9 cellular contexts compared by ENCODE assay signal in genomic region chr3:192408007-192408655, GRCh38.
DNase-seq lines count a peak whose midpoint lies in the region; ATAC-seq and TF ChIP-seq lines count a peak whose summit lies in the region.
"Had no signal": no experiment of that assay in that cellular context is flagged by ENCODE, and none has a peak within 500 bp of the region (broad histone marks: within the 10 kb centered on the region; RNA-seq: fewer than 3 reads in every experiment).

No MANE protein-coding gene starts in this region.

- H3K9me3 ChIP-seq in esophagus muscularis mucosa (no peaks in the 10 kb centered on the region), upper lobe of right lung (no peaks in the 10 kb centered on the region)

- TF ChIP-seq POLR2A in esophagus muscularis mucosa (IDR thresholded peaks at IDR 0.05; ENCODE audit: low read depth) = no peak

- peaks cover 8% of the 10 kb centered on the region for H3K4me1 Mint-ChIP-seq in activated CD4-positive, alpha-beta T cell treated with anti-CD3 and anti-CD28 coated beads for 36 hours

- peaks cover 0 to 16% (median 0%) of the 10 kb centered on the region in 4 donors for H3K27me3 ChIP-seq in esophagus muscularis mucosa
- H3K27me3 ChIP-seq in upper lobe of right lung = peaks cover 34% of the 10 kb centered on the region

- no peak for TF ChIP-seq EP300 in esophagus muscularis mucosa (IDR thresholded peaks at IDR 0.05)

- H3K27ac ChIP-seq in esophagus muscularis mucosa (replicated peaks in 1 of 4) (peak overlapping the region; percentile 87 to 91 (median 89)), upper lobe of right lung (no peak overlapping the region)

- POLR2A ChIA-PET in activated CD4-positive, alpha-beta T cell treated with anti-CD3 and anti-CD28 coated beads for 36 hours (lab: Charles Lee) = no interaction called here

- CTCF ChIA-PET in activated CD4-positive, alpha-beta T cell treated with anti-CD3 and anti-CD28 coated beads for 36 hours (lab: Charles Lee) = no interaction called here

- intact Hi-C loops in activated CD4-positive, alpha-beta T cell treated with anti-CD3 and anti-CD28 coated beads for 36 hours (cut with DNase I, micrococcal nuclease) = no loop called here
- intact Hi-C loops in esophagus muscularis mucosa (cut with DNase I) = no loop called here
- intact Hi-C loops in upper lobe of right lung (cut with DNase I) = no loop called here

- H3K4me1 ChIP-seq in esophagus muscularis mucosa (peaks cover 15 to 50% (median 34%) of the 10 kb centered on the region in 4 donors), upper lobe of right lung (no peaks in the 10 kb centered on the region)

- H3K27me3 Mint-ChIP-seq in activated CD4-positive, alpha-beta T cell treated with anti-CD3 and anti-CD28 coated beads for 36 hours = peaks cover 44% of the 10 kb centered on the region

- H3K27ac Mint-ChIP-seq in activated CD4-positive, alpha-beta T cell treated with anti-CD3 and anti-CD28 coated beads for 36 hours = no peak overlapping the region

- H3K4me3 Mint-ChIP-seq in activated CD4-positive, alpha-beta T cell treated with anti-CD3 and anti-CD28 coated beads for 36 hours = no peak overlapping the region

- peak overlapping the region; percentile 84 to 88 (median 85) for H3K4me3 ChIP-seq in esophagus muscularis mucosa
- peak overlapping the region; percentile 45 for H3K4me3 ChIP-seq in upper lobe of right lung

- TF ChIP-seq CTCF in esophagus muscularis mucosa (IDR thresholded peaks at IDR 0.05) = peak in 1 of 3 experiments; percentile 33
- no peak for TF ChIP-seq CTCF in upper lobe of right lung (IDR thresholded peaks at IDR 0.05)

- no peaks in the 10 kb centered on the region for H3K9me3 Mint-ChIP-seq in activated CD4-positive, alpha-beta T cell treated with anti-CD3 and anti-CD28 coated beads for 36 hours (ENCODE audit: low read depth)

- H3K36me3 Mint-ChIP-seq in activated CD4-positive, alpha-beta T cell treated with anti-CD3 and anti-CD28 coated beads for 36 hours (ENCODE audit: low read depth) = no peaks in the 10 kb centered on the region

- no peaks in the 10 kb centered on the region for H3K36me3 ChIP-seq in esophagus muscularis mucosa
- no peaks in the 10 kb centered on the region for H3K36me3 ChIP-seq in upper lobe of right lung

- ATAC-seq in activated CD4-positive, alpha-beta T cell treated with anti-CD3 and anti-CD28 coated beads for 36 hours = no peak
- ATAC-seq in upper lobe of right lung (peak; percentile 12), GM19328 (IDR thresholded peaks at IDR 0.05; ENCODE audit: unreplicated experiment) (no peak)

- DNase-seq in activated CD4-positive, alpha-beta T cell treated with anti-CD3 and anti-CD28 coated beads for 36 hours = peak; percentile 4
- no peak for DNase-seq in activated CD4-positive, alpha-beta T cell treated with anti-CD3 and anti-CD28 coated beads, Interleukin-2, amount 50 U/mL, for 1 hour
- DNase-seq in esophagus muscularis mucosa (ENCODE audit: extremely low spot score) = no peak
- peak; percentile 27 for DNase-seq in midbrain (lab: John Stamatoyannopoulos, UW)
- peak; percentile 60 for DNase-seq in upper lobe of right lung
- no peak for DNase-seq in activated CD4-positive, alpha-beta T cell treated with anti-CD3 and anti-CD28 coated beads for 1 hour
- DNase-seq in GF-D8 (lab: John Stamatoyannopoulos, UW) = no peak
- DNase-seq: small intestine had no signal

- WGBS in esophagus muscularis mucosa = 4% methylated on average over 25 of the region's 51 CpGs

Comparison
In these comparisons a context has a peak if more than half of its experiments do, and no peak if none do; other contexts are left out.
1. DNase-seq: peak in activated CD4-positive, alpha-beta T cell treated with anti-CD3 and anti-CD28 coated beads for 36 hours (single experiment), midbrain (single experiment) and upper lobe of right lung (single experiment); none in activated CD4-positive, alpha-beta T cell treated with anti-CD3 and anti-CD28 coated beads, Interleukin-2, amount 50 U/mL, for 1 hour (single experiment), esophagus muscularis mucosa (single experiment), activated CD4-positive, alpha-beta T cell treated with anti-CD3 and anti-CD28 coated beads for 1 hour (single experiment) and GF-D8 (single experiment).